In the genomic region with DNA sequence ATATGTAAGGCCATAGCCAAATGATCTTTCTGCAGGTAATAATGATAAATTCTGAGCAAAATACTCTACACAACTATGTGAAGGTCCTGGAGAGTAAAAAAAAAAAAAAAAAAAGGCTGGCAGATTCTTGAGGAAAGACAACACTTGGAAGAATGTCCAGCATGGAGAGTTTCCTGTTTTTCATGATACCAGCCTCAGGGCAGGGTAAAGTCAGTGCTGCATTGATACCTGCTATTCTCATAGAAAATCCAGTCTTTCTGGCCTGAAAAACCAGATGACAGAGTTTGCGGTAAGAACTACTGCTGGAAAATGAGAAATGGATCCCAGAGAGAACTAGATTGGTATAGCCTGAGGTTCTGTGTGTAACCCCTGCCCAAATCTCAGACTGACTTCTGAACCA, we compare ENCODE assay signal across 13 cellular contexts.
"Had no signal": no experiment of that assay in that cellular context is flagged by ENCODE, and none has a peak within 500 bp of the region (broad histone marks: within the 10 kb centered on the region; RNA-seq: fewer than 3 reads in every experiment).

No MANE protein-coding gene starts in this region.

- DNase-seq: activated CD4-positive, alpha-beta memory T cell treated with anti-CD3 and anti-CD28 coated beads for 36 hours; activated CD4-positive, CD25-positive, alpha-beta regulatory T cell treated with anti-CD3 and anti-CD28 coated beads, Interleukin-2, amount 50 U/mL, for 72 hours; activated gamma-delta T cell; activated T-cell treated with anti-CD3 and anti-CD28 coated beads, Interleukin-2, amount 50 U/mL, for 48 hours; brain microvascular endothelial cell; kidney glomerular epithelial cell; ovary; thyroid gland had no signal

- H3K4me2 ChIP-seq: hepatocyte had no signal

- H3K9me3 ChIP-seq: ovary, thyroid gland had no signal

- H3K27me3 ChIP-seq: brain microvascular endothelial cell, hepatocyte, ovary, thyroid gland had no signal

- H3K4me1 ChIP-seq: thyroid gland had no signal

- H3K27ac ChIP-seq: brain microvascular endothelial cell, hepatocyte, ovary, skin epidermis, thyroid gland had no signal

- H3K27ac Mint-ChIP-seq: activated CD4-positive, alpha-beta memory T cell treated with anti-CD3 and anti-CD28 coated beads for 36 hours; activated naive CD8-positive, alpha-beta T cell; stimulated activated effector memory CD8-positive, alpha-beta T cell treated with anti-CD3 and anti-CD28 coated beads, Interleukin-12 subunit alpha, Interleukin-12 subunit beta, amount 100 ng/mL, for 72 hours had no signal

- H3K27me3 Mint-ChIP-seq: activated CD4-positive, alpha-beta memory T cell treated with anti-CD3 and anti-CD28 coated beads for 36 hours; activated naive CD8-positive, alpha-beta T cell had no signal

- H3K4me1 Mint-ChIP-seq: stimulated activated effector memory CD8-positive, alpha-beta T cell treated with anti-CD3 and anti-CD28 coated beads, Interleukin-12 subunit alpha, Interleukin-12 subunit beta, amount 100 ng/mL, for 72 hours had no signal

- H3K36me3 ChIP-seq: brain microvascular endothelial cell, ovary, thyroid gland had no signal

- H3K36me3 Mint-ChIP-seq: stimulated activated effector memory CD8-positive, alpha-beta T cell treated with anti-CD3 and anti-CD28 coated beads, Interleukin-12 subunit alpha, Interleukin-12 subunit beta, amount 100 ng/mL, for 72 hours had no signal

- H3K4me3 ChIP-seq: hepatocyte, ovary, skin epidermis, thyroid gland had no signal

- H3K4me3 Mint-ChIP-seq: activated CD4-positive, alpha-beta memory T cell treated with anti-CD3 and anti-CD28 coated beads for 36 hours; activated naive CD8-positive, alpha-beta T cell; neural crest cell; stimulated activated effector memory CD8-positive, alpha-beta T cell treated with anti-CD3 and anti-CD28 coated beads, Interleukin-12 subunit alpha, Interleukin-12 subunit beta, amount 100 ng/mL, for 72 hours had no signal

- H2AFZ ChIP-seq: hepatocyte had no signal

- H3K9me3 Mint-ChIP-seq: activated CD4-positive, alpha-beta memory T cell treated with anti-CD3 and anti-CD28 coated beads for 36 hours; neural crest cell; stimulated activated effector memory CD8-positive, alpha-beta T cell treated with anti-CD3 and anti-CD28 coated beads, Interleukin-12 subunit alpha, Interleukin-12 subunit beta, amount 100 ng/mL, for 72 hours had no signal

- H3K79me2 ChIP-seq: hepatocyte had no signal
